Comparison of ENCODE assay signal across 12 cellular contexts in the genomic region with DNA sequence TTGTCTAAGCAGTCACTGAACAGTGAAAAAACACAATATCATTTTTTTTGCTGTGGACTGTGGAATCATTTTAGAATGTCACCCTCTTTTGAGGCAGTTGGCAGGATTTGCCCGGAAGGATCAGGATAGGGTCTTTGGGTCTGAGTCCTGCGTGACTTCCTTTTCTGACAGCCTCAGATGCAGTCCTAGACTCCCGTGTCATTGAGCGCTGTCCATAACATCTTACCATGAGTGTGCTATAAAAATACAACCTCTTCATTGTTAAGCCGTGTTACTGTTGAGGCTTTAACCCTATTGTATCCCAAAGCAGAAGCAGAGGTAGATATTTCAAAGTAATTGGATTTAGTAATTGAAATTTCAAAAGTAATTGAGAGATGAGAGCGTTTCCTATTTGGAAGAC. TPM values are rescaled to one million over a fixed set of nuclear protein-coding genes. Genes with fewer than 3 reads are reported as not detected.
DNase-seq lines count a peak whose midpoint lies in the region; ATAC-seq and TF ChIP-seq lines count a peak whose summit lies in the region.
"Had no signal": no experiment of that assay in that cellular context is flagged by ENCODE, and none has a peak within 500 bp of the region (broad histone marks: within the 10 kb centered on the region; RNA-seq: fewer than 3 reads in every experiment).

No MANE protein-coding gene starts in this region.

- DNase-seq in SK-N-SH: no peak
- no peak for DNase-seq in hepatocyte (ENCODE audit: low spot score)
- no peak for DNase-seq in stimulated activated naive B cell treated with anti-CD40 and anti-IgM and Interleukin-4, amounts not matched to agents 10 μg/mL and 1 μg/mL and 100 μg/mL, for 72 hours
- no peak for DNase-seq in SW480 (ENCODE audit: low spot score)
- DNase-seq: kidney glomerular epithelial cell; ovary; stimulated activated CD4-positive, alpha-beta T cell treated with anti-CD3 and anti-CD28 coated beads, Interleukin-2, amount 100 ng/mL, for 24 hours; stimulated activated naive CD4-positive, alpha-beta T cell treated with Interleukin-2 at 50 U/mL for 16 hours had no signal

- H3K9me2 ChIP-seq in SK-N-SH (no peaks in the 10 kb centered on the region), hepatocyte (replicated peaks; ENCODE audit: insufficient read depth) (no peaks in the 10 kb centered on the region)

- no peak overlapping the region for H3K9ac ChIP-seq in SK-N-SH

- ATAC-seq in SK-N-SH treated with all-trans-retinoic acid at 6 μM for 48 hours (peak; percentile 30; the same call in 2 of the 3 replicates), GM21390 (IDR thresholded peaks at IDR 0.05; ENCODE audit: unreplicated experiment) (no peak), HG02763 (IDR thresholded peaks at IDR 0.05; ENCODE audit: unreplicated experiment) (no peak)
- ATAC-seq in stimulated activated naive B cell treated with anti-CD40 and anti-IgM and Interleukin-4, amounts not matched to agents 10 μg/mL and 1 μg/mL and 100 μg/mL, for 72 hours (replicated peaks): no peak

- no peak overlapping the region for H3K4me2 ChIP-seq in SK-N-SH
- H3K4me2 ChIP-seq in hepatocyte: peak overlapping the region; percentile 0

- H3K36me3 Mint-ChIP-seq in activated naive CD8-positive, alpha-beta T cell: peaks cover 10% of the 10 kb centered on the region
- peaks cover 27 to 42% of the 10 kb centered on the region in 2 donors for H3K36me3 Mint-ChIP-seq in stimulated activated naive B cell treated with anti-CD40 and anti-IgM and Interleukin-4, amounts not matched to agents 10 μg/mL and 1 μg/mL and 100 μg/mL, for 72 hours

- no peak for TF ChIP-seq RAD21 in SK-N-SH (IDR thresholded peaks at IDR 0.05; ENCODE audit: low read length)

- H3K4me1 ChIP-seq in SK-N-SH (ENCODE audit: control insufficient read depth in 1 of 2, insufficient read depth in 2 of 2, low read depth in 1 of 2, low read length in 1 of 2): peaks cover 15 to 24% of the 10 kb centered on the region in 2 experiments; a peak in 3 of 4 replicates
- peaks cover 5% of the 10 kb centered on the region for H3K4me1 ChIP-seq in hepatocyte (ENCODE audit: insufficient read depth)

- H3K4me3 ChIP-seq in SK-N-SH (ENCODE audit: low read depth in 2 of 2, low read length in 1 of 2): no peak overlapping the region
- H3K4me3 ChIP-seq in hepatocyte: no peak overlapping the region
- H3K4me3 ChIP-seq: ovary had no signal

- H3F3A ChIP-seq in SK-N-SH (replicated peaks; ENCODE audit: insufficient read depth): no peaks in the 10 kb centered on the region

- no peaks in the 10 kb centered on the region for H3K27me3 Mint-ChIP-seq in activated naive CD8-positive, alpha-beta T cell
- H3K27me3 Mint-ChIP-seq in stimulated activated naive B cell treated with anti-CD40 and anti-IgM and Interleukin-4, amounts not matched to agents 10 μg/mL and 1 μg/mL and 100 μg/mL, for 72 hours: no peaks in the 10 kb centered on the region

- H3K79me2 ChIP-seq in SK-N-SH (ENCODE audit: insufficient read depth) (peaks cover 100% of the 10 kb centered on the region), hepatocyte (peaks cover 100% of the 10 kb centered on the region)

- H2AFZ ChIP-seq in SK-N-SH (ENCODE audit: low read depth) (no peak overlapping the region), hepatocyte (no peak overlapping the region)

- peak overlapping the region in 1 of 2 experiments; percentile 28; a peak in 1 of 4 replicates for H3K27ac ChIP-seq in SK-N-SH (ENCODE audit: low read depth in 2 of 2, low read length in 1 of 2)
- no peak overlapping the region for H3K27ac ChIP-seq in hepatocyte
- H3K27ac ChIP-seq: ovary had no signal

- no peak for TF ChIP-seq EP300 in SK-N-SH (IDR thresholded peaks at IDR 0.05; ENCODE audit: borderline replicate concordance in 1 of 2, low read depth in 1 of 2, low read length in 1 of 2)

- peaks cover 96% of the 10 kb centered on the region for H4K20me1 ChIP-seq in SK-N-SH (ENCODE audit: insufficient read depth)
- peaks cover 86% of the 10 kb centered on the region for H4K20me1 ChIP-seq in hepatocyte (ENCODE audit: insufficient read depth, poor library complexity, severe bottlenecking)

- H3K27ac Mint-ChIP-seq in activated naive CD8-positive, alpha-beta T cell: peak overlapping the region; percentile 77
- H3K27ac Mint-ChIP-seq in stimulated activated naive B cell treated with anti-CD40 and anti-IgM and Interleukin-4, amounts not matched to agents 10 μg/mL and 1 μg/mL and 100 μg/mL, for 72 hours: peak overlapping the region; percentile 45

- peaks cover 95% of the 10 kb centered on the region for H3K4me1 Mint-ChIP-seq in activated naive CD8-positive, alpha-beta T cell (ENCODE audit: low read depth)
- H3K4me1 Mint-ChIP-seq in stimulated activated naive B cell treated with anti-CD40 and anti-IgM and Interleukin-4, amounts not matched to agents 10 μg/mL and 1 μg/mL and 100 μg/mL, for 72 hours: peaks cover 49 to 87% of the 10 kb centered on the region in 2 donors

- H3K9me3 Mint-ChIP-seq in activated naive CD8-positive, alpha-beta T cell (ENCODE audit: low read depth): peaks cover 3% of the 10 kb centered on the region
- peaks cover 17 to 18% of the 10 kb centered on the region in 2 donors for H3K9me3 Mint-ChIP-seq in stimulated activated naive B cell treated with anti-CD40 and anti-IgM and Interleukin-4, amounts not matched to agents 10 μg/mL and 1 μg/mL and 100 μg/mL, for 72 hours

- H3K4me3 Mint-ChIP-seq in activated naive CD8-positive, alpha-beta T cell: no peak overlapping the region
- H3K4me3 Mint-ChIP-seq in stimulated activated naive B cell treated with anti-CD40 and anti-IgM and Interleukin-4, amounts not matched to agents 10 μg/mL and 1 μg/mL and 100 μg/mL, for 72 hours: peak overlapping the region; percentile 11 to 18

- H3K9me3 ChIP-seq in SK-N-SH: no peaks in the 10 kb centered on the region
- H3K9me3 ChIP-seq in hepatocyte (ENCODE audit: low read depth): no peaks in the 10 kb centered on the region
- H3K9me3 ChIP-seq: ovary had no signal

- CTCF ChIA-PET in SK-N-SH (lab: Yijun Ruan, JAX): interaction anchor here (0.6 to 1.2 kb wide), 2 partner anchors 105 to 238 kb away, joined by 4 read pairs; no protein-coding TSS in a partner anchor

- TF ChIP-seq CTCF in SK-N-SH (IDR thresholded peaks at IDR 0.05) (no peak), hepatocyte (IDR thresholded peaks at IDR 0.05; ENCODE audit: poor library complexity) (no peak)

- H3K27me3 ChIP-seq in SK-N-SH (ENCODE audit: insufficient read depth) (no peaks in the 10 kb centered on the region), hepatocyte (no peaks in the 10 kb centered on the region)
- H3K27me3 ChIP-seq: ovary had no signal

- no peaks in the 10 kb centered on the region for H3K36me3 ChIP-seq in SK-N-SH (replicated peaks in 1 of 2; ENCODE audit: control insufficient read depth in 1 of 2, insufficient read depth in 2 of 2, low read length in 1 of 2)
- no peaks in the 10 kb centered on the region for H3K36me3 ChIP-seq in hepatocyte (replicated peaks; ENCODE audit: insufficient read depth, low read depth)
- H3K36me3 ChIP-seq: ovary had no signal

- WGBS in SK-N-SH (ENCODE audit: low lambda C conversion rate): 88% methylated on average over 6 of the region's 6 CpGs
- 71% methylated on average over 6 of the region's 6 CpGs for WGBS in hepatocyte (ENCODE audit: low lambda C conversion rate, missing lambda C conversion rate)

- POLR2A ChIA-PET in SK-N-SH (lab: Yijun Ruan, JAX): no interaction called here

TF ChIP-seq in SK-N-SH treated with all-trans-retinoic acid at 6 μM for 48 hours, 23 proteins besides CTCF, POLR2A, EP300 and RAD21 (continues in another document):
- TF ChIP-seq TCF4 (CRISPR knock-in tag; IDR thresholded peaks at IDR 0.05; ENCODE audit: borderline replicate concordance) (no peak), RARB (CRISPR knock-in tag; IDR thresholded peaks at IDR 0.05) (no peak), ZC3H10 (CRISPR knock-in tag; IDR thresholded peaks at IDR 0.05) (no peak), ZNF70 (CRISPR knock-in tag; IDR thresholded peaks at IDR 0.05) (no peak), PATZ1 (CRISPR knock-in tag; IDR thresholded peaks at IDR 0.05; ENCODE audit: borderline replicate concordance) (no peak)

TF ChIP-seq in SK-N-SH, 30 proteins besides CTCF, POLR2A, EP300 and RAD21:
- no peak for TF ChIP-seq MXI1 (IDR thresholded peaks at IDR 0.05; ENCODE audit: low read depth, low read length)

RNA-seq across cellular contexts. Expression of gene ARID1B, which starts 30.6 kb away (rescaled TPM):
- polyA plus RNA-seq in SK-N-SH (2012; rRNA removed) (13.2 and 13.6 TPM in 2 replicates), hepatocyte (32.9 and 47.5 TPM in 2 replicates)
- polyA plus RNA-seq in SK-N-SH (2012; cell fraction: cytosol; rRNA removed): 11.5 and 14.7 TPM in 2 replicates
- polyA plus RNA-seq in SK-N-SH (2012; cell fraction: nucleus; rRNA removed): 24.0 and 33.9 TPM in 2 replicates
- 60.2 and 67.0 TPM in 2 replicates for total RNA-seq in hepatocyte
